23 cellular contexts compared by ENCODE assay signal in the genomic region with DNA sequence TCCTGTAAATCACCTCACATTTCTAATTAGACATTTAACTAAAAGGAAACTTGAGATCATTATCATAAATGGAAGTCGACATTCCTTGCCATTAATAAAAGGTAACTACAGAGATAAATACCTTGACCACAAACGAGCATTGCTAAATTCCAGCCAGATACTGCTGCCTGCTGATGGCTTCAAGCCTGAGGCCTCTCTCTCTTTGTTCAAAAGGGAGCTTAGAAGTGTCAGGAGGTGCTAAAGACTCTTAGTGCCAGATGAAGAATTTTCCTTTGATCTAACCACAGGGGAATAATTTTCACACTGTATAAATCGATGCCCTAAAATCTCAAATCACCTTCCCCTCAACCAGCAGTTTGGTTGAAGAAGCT.
DNase-seq lines count a peak whose midpoint lies in the region; ATAC-seq and TF ChIP-seq lines count a peak whose summit lies in the region.
"Had no signal": no experiment of that assay in that cellular context is flagged by ENCODE, and none has a peak within 500 bp of the region (broad histone marks: within the 10 kb centered on the region; RNA-seq: fewer than 3 reads in every experiment).

No MANE protein-coding gene starts in this region.

- H3K4me1 ChIP-seq in breast epithelium (peaks cover 0 to 6% of the 10 kb centered on the region in 2 donors), mammary epithelial cell (ENCODE audit: insufficient read depth, low read length) (no peaks in the 10 kb centered on the region), muscle layer of duodenum (ENCODE audit: control insufficient read depth in 1 of 2, insufficient read depth in 2 of 2, low read length in 2 of 2) (peaks cover 0 to 9% of the 10 kb centered on the region in 2 donors), suprapubic skin (peaks cover 27% of the 10 kb centered on the region), right lobe of liver (peaks cover 0 to 11% (median 4%) of the 10 kb centered on the region in 4 donors)

- CTCF ChIA-PET in mammary epithelial cell (lab: Charles Lee; ENCODE audit: low non-redundant PET): no interaction called here

- BruUV-seq in mammary epithelial cell (replicated peaks; lab: Mats Ljungman, UMichigan): no TSS peak

- H3K27me3 ChIP-seq in breast epithelium: no peaks in the 10 kb centered on the region
- no peaks in the 10 kb centered on the region for H3K27me3 ChIP-seq in mammary epithelial cell (ENCODE audit: insufficient read depth, low read length)
- H3K27me3 ChIP-seq in muscle layer of duodenum (ENCODE audit: low read depth, low read length): no peaks in the 10 kb centered on the region
- H3K27me3 ChIP-seq in suprapubic skin: no peaks in the 10 kb centered on the region
- H3K27me3 ChIP-seq in right lobe of liver: no peaks in the 10 kb centered on the region
- H3K27me3 ChIP-seq: BLaER1 treated with 17β-estradiol and CSF1 and Interleukin-3, amounts not matched to agents 10 nM and 100 nM had no signal

- H3K36me3 ChIP-seq in breast epithelium (no peaks in the 10 kb centered on the region), mammary epithelial cell (ENCODE audit: insufficient read depth, low read length) (no peaks in the 10 kb centered on the region), muscle layer of duodenum (ENCODE audit: control insufficient read depth in 1 of 2, insufficient read depth in 2 of 2, low read length in 2 of 2) (no peaks in the 10 kb centered on the region), suprapubic skin (no peaks in the 10 kb centered on the region), right lobe of liver (no peaks in the 10 kb centered on the region)
- H3K36me3 ChIP-seq: BLaER1 treated with 17β-estradiol and CSF1 and Interleukin-3, amounts not matched to agents 10 nM and 100 nM had no signal

- WGBS in mammary epithelial cell (ENCODE audit: low coverage, missing lambda C conversion rate): 42% methylated on average over 3 of the region's 3 CpGs
- WGBS in suprapubic skin: 44% methylated on average over 3 of the region's 3 CpGs
- WGBS in right lobe of liver (ENCODE audit: insufficient coverage, low coverage, low lambda C conversion rate, missing lambda C conversion rate): 64% methylated on average over 3 of the region's 3 CpGs

- H3K4me3 ChIP-seq in breast epithelium (no peak overlapping the region), mammary epithelial cell (replicated peaks in 1 of 3; ENCODE audit: insufficient read depth in 1 of 3, low read depth in 2 of 3, low read length in 3 of 3) (no peak overlapping the region), muscle layer of duodenum (ENCODE audit: low read depth in 1 of 2, low read length in 2 of 2) (no peak overlapping the region), suprapubic skin (no peak overlapping the region), right lobe of liver (no peak overlapping the region)
- H3K4me3 ChIP-seq: BLaER1 treated with 17β-estradiol and CSF1 and Interleukin-3, amounts not matched to agents 10 nM and 100 nM; SK-N-MC had no signal

- H3K27ac ChIP-seq in breast epithelium: peak overlapping the region; percentile 52 to 55
- no peak overlapping the region for H3K27ac ChIP-seq in mammary epithelial cell (ENCODE audit: insufficient read depth, low read depth, low read length)
- peak overlapping the region; percentile 43 for H3K27ac ChIP-seq in muscle layer of duodenum (ENCODE audit: low read length)
- peak overlapping the region; percentile 60 for H3K27ac ChIP-seq in suprapubic skin
- peak overlapping the region in 1 of 3 donors; percentile 80 for H3K27ac ChIP-seq in right lobe of liver
- H3K27ac ChIP-seq: 22Rv1; BLaER1 treated with 17β-estradiol and CSF1 and Interleukin-3, amounts not matched to agents 10 nM and 100 nM; RWPE1; SK-N-MC had no signal

- H3K4me2 ChIP-seq in mammary epithelial cell (ENCODE audit: insufficient read depth, low read depth, low read length): no peak overlapping the region
- H3K4me2 ChIP-seq: BLaER1 treated with 17β-estradiol and CSF1 and Interleukin-3, amounts not matched to agents 10 nM and 100 nM had no signal

- no peak overlapping the region for H2AFZ ChIP-seq in mammary epithelial cell (ENCODE audit: low read depth, low read length)

- no peak overlapping the region for H3K9ac ChIP-seq in mammary epithelial cell (ENCODE audit: insufficient read depth, low read length)
- H3K9ac ChIP-seq: BLaER1 treated with 17β-estradiol and CSF1 and Interleukin-3, amounts not matched to agents 10 nM and 100 nM had no signal

- TF ChIP-seq POLR2A in breast epithelium (IDR thresholded peaks at IDR 0.05) (no peak), suprapubic skin (IDR thresholded peaks at IDR 0.05) (no peak), right lobe of liver (IDR thresholded peaks at IDR 0.05) (no peak)

- in situ Hi-C loops in mammary epithelial cell (cut with MboI; ENCODE audit: low sequenced_read_pairs in 2 of 2): no loop called here

- no peak for TF ChIP-seq EP300 in suprapubic skin (IDR thresholded peaks at IDR 0.05)

- DNase-seq in breast epithelium (ENCODE audit: low spot score in 2 of 2) (no peak), mammary epithelial cell (no peak), suprapubic skin (ENCODE audit: low spot score in 2 of 2) (no peak), right lobe of liver (no peak), posterior cingulate gyrus (no peak), NCI-H526 (lab: John Stamatoyannopoulos, UW) (no peak), DMS114 treated with DMSO at 0.1 percent for 48 hours (lab: John Stamatoyannopoulos, UW; ENCODE audit: unreplicated experiment) (no peak)
- DNase-seq: CD4-positive, alpha-beta memory T cell; DMS 273 treated with DMSO at 0.1 percent for 48 hours; KBM-7; NCI-H1105; NCI-H2029; NCI-H2227 treated with DMSO at 0.1 percent for 48 hours; NCI-H510A; NCI-H748 treated with DMSO at 0.1 percent for 48 hours; SHP77 treated with DMSO at 0.1 percent for 48 hours had no signal

- no peaks in the 10 kb centered on the region for H3K79me2 ChIP-seq in mammary epithelial cell (ENCODE audit: insufficient read depth, low read length)

- H3K9me3 ChIP-seq in breast epithelium (no peaks in the 10 kb centered on the region), mammary epithelial cell (replicated peaks; ENCODE audit: insufficient read depth, low read length) (no peaks in the 10 kb centered on the region), muscle layer of duodenum (ENCODE audit: control insufficient read depth in 1 of 2, low read length in 2 of 2) (no peaks in the 10 kb centered on the region), suprapubic skin (no peaks in the 10 kb centered on the region), right lobe of liver (no peaks in the 10 kb centered on the region)

- dilution Hi-C loops in mammary epithelial cell (cut with HindIII; ENCODE audit: low sequenced_read_pairs): no loop called here

- H4K20me1 ChIP-seq in mammary epithelial cell (ENCODE audit: insufficient read depth, low read length): no peaks in the 10 kb centered on the region
- H4K20me1 ChIP-seq: BLaER1 treated with 17β-estradiol and CSF1 and Interleukin-3, amounts not matched to agents 10 nM and 100 nM had no signal

- intact Hi-C loops in breast epithelium (cut with DNase I; ENCODE audit: low total_unique reads): no loop called here
- intact Hi-C loops in mammary epithelial cell (cut with micrococcal nuclease): no loop called here
- intact Hi-C loops in right lobe of liver (cut with DNase I): no loop called here
- intact Hi-C loops in posterior cingulate gyrus (cut with DNase I): no loop called here

- TF ChIP-seq CTCF in breast epithelium (IDR thresholded peaks at IDR 0.05) (no peak), mammary epithelial cell (conservative IDR thresholded peaks at IDR 0.05 in 1 of 2, IDR thresholded peaks at IDR 0.05 in 1 of 2; ENCODE audit: extremely low read depth in 1 of 2, insufficient read depth in 1 of 2, low read depth in 1 of 2, low read length in 2 of 2) (no peak), suprapubic skin (IDR thresholded peaks at IDR 0.05) (no peak), right lobe of liver (IDR thresholded peaks at IDR 0.05) (no peak)

- no peak for ATAC-seq in right lobe of liver
- ATAC-seq: HCT116, HepG2 had no signal
